1 cellular context compared by ENCODE assay signal in genomic region chr10:114754445-114755320, GRCh38.
TF ChIP-seq lines count a peak whose summit lies in the region.

No MANE protein-coding gene starts in this region.

TF ChIP-seq in HEK293, 187 proteins besides CTCF, POLR2A, EP300 and RAD21 (continued from another document and continues in another):
- TF ChIP-seq ZNF280D (tag by site-specific recombination; IDR thresholded peaks at IDR 0.05) (no peak), KLF1 (tag by site-specific recombination; IDR thresholded peaks at IDR 0.05) (no peak), AEBP2 (tag by site-specific recombination; IDR thresholded peaks at IDR 0.05; ENCODE audit: borderline replicate concordance) (no peak), ZNF549 (tag by site-specific recombination; IDR thresholded peaks at IDR 0.05) (no peak), ZNF140 (tag by site-specific recombination; IDR thresholded peaks at IDR 0.05) (no peak), ZNF433 (tag by site-specific recombination; IDR thresholded peaks at IDR 0.05; ENCODE audit: low read depth) (no peak), ZNF571 (tag by site-specific recombination; IDR thresholded peaks at IDR 0.05) (no peak), ZNF610 (tag by site-specific recombination; IDR thresholded peaks at IDR 0.05; ENCODE audit: borderline replicate concordance) (0 out of 2 replicates have a peak, but pooled peaks have one; percentile 19), ZEB2 (tag by site-specific recombination; IDR thresholded peaks at IDR 0.05) (peak; percentile 57), ZNF155 (tag by site-specific recombination; IDR thresholded peaks at IDR 0.05) (no peak), RBAK (tag by site-specific recombination; IDR thresholded peaks at IDR 0.05) (no peak), ZNF624 (tag by site-specific recombination; IDR thresholded peaks at IDR 0.05) (no peak), ZNF23 (tag by site-specific recombination; IDR thresholded peaks at IDR 0.05; ENCODE audit: borderline replicate concordance) (no peak), ZNF335 (tag by site-specific recombination; conservative IDR thresholded peaks at IDR 0.05) (peak; percentile 70), ZNF701 (tag by site-specific recombination; IDR thresholded peaks at IDR 0.05) (no peak), ZNF488 (tag by site-specific recombination; IDR thresholded peaks at IDR 0.05) (no peak), ZFP41 (tag by site-specific recombination; IDR thresholded peaks at IDR 0.05; ENCODE audit: borderline replicate concordance) (no peak), ZNF404 (tag by site-specific recombination; IDR thresholded peaks at IDR 0.05) (no peak), SCRT1 (tag by site-specific recombination; IDR thresholded peaks at IDR 0.05; ENCODE audit: borderline replicate concordance) (0 out of 2 replicates have a peak, but pooled peaks have one; percentile 6), HOXA7 (CRISPR knock-in tag; IDR thresholded peaks at IDR 0.05; ENCODE audit: borderline replicate concordance) (no peak), KLF9 (tag by site-specific recombination; IDR thresholded peaks at IDR 0.05; ENCODE audit: low read depth) (no peak), ZNF837 (tag by site-specific recombination; IDR thresholded peaks at IDR 0.05) (no peak), ZNF18 (tag by site-specific recombination; IDR thresholded peaks at IDR 0.05) (peak; percentile 79), KLF10 (tag by site-specific recombination; IDR thresholded peaks at IDR 0.05) (peak; percentile 48; the same call in 1 of the 2 replicates), GLI4 (tag by site-specific recombination; IDR thresholded peaks at IDR 0.05) (no peak), ZNF513 (tag by site-specific recombination; IDR thresholded peaks at IDR 0.05) (no peak), ZNF664 (tag by site-specific recombination; IDR thresholded peaks at IDR 0.05) (peak; percentile 93), ZNF558 (tag by site-specific recombination; IDR thresholded peaks at IDR 0.05) (no peak), ZNF692 (tag by site-specific recombination; IDR thresholded peaks at IDR 0.05) (peak; percentile 66), ZNF423 (tag by site-specific recombination; IDR thresholded peaks at IDR 0.05) (no peak), ZNF660 (tag by site-specific recombination; IDR thresholded peaks at IDR 0.05) (no peak), ZNF555 (tag by site-specific recombination; conservative IDR thresholded peaks at IDR 0.05) (no peak), ATF2 (tag by site-specific recombination; IDR thresholded peaks at IDR 0.05; ENCODE audit: low read depth) (0 out of 2 replicates have a peak, but pooled peaks have one; percentile 27), BCL6B (tag by site-specific recombination; IDR thresholded peaks at IDR 0.05) (peak; percentile 69), ZBTB6 (tag by site-specific recombination; IDR thresholded peaks at IDR 0.05) (no peak), ZNF292 (tag by site-specific recombination; IDR thresholded peaks at IDR 0.05; ENCODE audit: borderline replicate concordance, low read depth) (no peak), IKZF3 (tag by site-specific recombination; IDR thresholded peaks at IDR 0.05) (no peak), ZNF544 (tag by site-specific recombination; IDR thresholded peaks at IDR 0.05) (no peak), KLF17 (tag by site-specific recombination; IDR thresholded peaks at IDR 0.05) (peak; percentile 73; the same call in 1 of the 2 replicates), ZNF132 (tag by site-specific recombination; IDR thresholded peaks at IDR 0.05; ENCODE audit: borderline replicate concordance) (no peak), YY1 (tag by site-specific recombination; IDR thresholded peaks at IDR 0.05) (no peak), FEZF1 (tag by site-specific recombination; IDR thresholded peaks at IDR 0.05) (peak; percentile 98), ZNF416 (tag by site-specific recombination; IDR thresholded peaks at IDR 0.05) (no peak), ZSCAN23 (tag by site-specific recombination; IDR thresholded peaks at IDR 0.05) (no peak), ZNF776 (tag by site-specific recombination; IDR thresholded peaks at IDR 0.05; ENCODE audit: borderline replicate concordance) (no peak), ZNF76 (tag by site-specific recombination; IDR thresholded peaks at IDR 0.05; ENCODE audit: borderline replicate concordance, low read depth) (no peak), ZNF548 (tag by site-specific recombination; IDR thresholded peaks at IDR 0.05) (no peak), ZNF133 (tag by site-specific recombination; IDR thresholded peaks at IDR 0.05) (no peak), ZNF302 (tag by site-specific recombination; IDR thresholded peaks at IDR 0.05; ENCODE audit: low read depth) (no peak), ZNF354C (tag by site-specific recombination; IDR thresholded peaks at IDR 0.05; ENCODE audit: borderline replicate concordance, low read depth) (no peak), ZNF10 (tag by site-specific recombination; IDR thresholded peaks at IDR 0.05) (peak; percentile 56), ZNF114 (tag by site-specific recombination; IDR thresholded peaks at IDR 0.05) (no peak), ZNF791 (tag by site-specific recombination; IDR thresholded peaks at IDR 0.05) (no peak), ZNF658 (tag by site-specific recombination; IDR thresholded peaks at IDR 0.05) (no peak), ZNF585B (tag by site-specific recombination; IDR thresholded peaks at IDR 0.05) (no peak)
